In genomic region chr3:105938101-105938500, GRCh38 we compare ENCODE assay signal across 1 cellular context.
A peak's percentile ranks its signal among the peaks of the same experiment; 100 is the strongest.
TF ChIP-seq lines count a peak whose summit lies in the region.

No MANE protein-coding gene starts in this region.

TF ChIP-seq in HepG2, 621 proteins besides CTCF, POLR2A, EP300 and RAD21 (continued from another document):
- TF ChIP-seq, protein P1, sequence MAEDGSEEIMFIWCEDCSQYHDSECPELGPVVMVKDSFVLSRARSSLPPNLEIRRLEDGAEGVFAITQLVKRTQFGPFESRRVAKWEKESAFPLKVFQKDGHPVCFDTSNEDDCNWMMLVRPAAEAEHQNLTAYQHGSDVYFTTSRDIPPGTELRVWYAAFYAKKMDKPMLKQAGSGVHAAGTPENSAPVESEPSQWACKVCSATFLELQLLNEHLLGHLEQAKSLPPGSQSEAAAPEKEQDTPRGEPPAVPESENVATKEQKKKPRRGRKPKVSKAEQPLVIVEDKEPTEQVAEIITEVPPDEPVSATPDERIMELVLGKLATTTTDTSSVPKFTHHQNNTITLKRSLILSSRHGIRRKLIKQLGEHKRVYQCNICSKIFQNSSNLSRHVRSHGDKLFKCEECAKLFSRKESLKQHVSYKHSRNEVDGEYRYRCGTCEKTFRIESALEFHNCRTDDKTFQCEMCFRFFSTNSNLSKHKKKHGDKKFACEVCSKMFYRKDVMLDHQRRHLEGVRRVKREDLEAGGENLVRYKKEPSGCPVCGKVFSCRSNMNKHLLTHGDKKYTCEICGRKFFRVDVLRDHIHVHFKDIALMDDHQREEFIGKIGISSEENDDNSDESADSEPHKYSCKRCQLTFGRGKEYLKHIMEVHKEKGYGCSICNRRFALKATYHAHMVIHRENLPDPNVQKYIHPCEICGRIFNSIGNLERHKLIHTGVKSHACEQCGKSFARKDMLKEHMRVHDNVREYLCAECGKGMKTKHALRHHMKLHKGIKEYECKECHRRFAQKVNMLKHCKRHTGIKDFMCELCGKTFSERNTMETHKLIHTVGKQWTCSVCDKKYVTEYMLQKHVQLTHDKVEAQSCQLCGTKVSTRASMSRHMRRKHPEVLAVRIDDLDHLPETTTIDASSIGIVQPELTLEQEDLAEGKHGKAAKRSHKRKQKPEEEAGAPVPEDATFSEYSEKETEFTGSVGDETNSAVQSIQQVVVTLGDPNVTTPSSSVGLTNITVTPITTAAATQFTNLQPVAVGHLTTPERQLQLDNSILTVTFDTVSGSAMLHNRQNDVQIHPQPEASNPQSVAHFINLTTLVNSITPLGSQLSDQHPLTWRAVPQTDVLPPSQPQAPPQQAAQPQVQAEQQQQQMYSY (CRISPR knock-in tag; IDR thresholded peaks at IDR 0.05) = peak; percentile 90
- TF ChIP-seq ZNF101 (CRISPR knock-in tag; IDR thresholded peaks at IDR 0.05; ENCODE audit: borderline replicate concordance, low read depth) = no peak
